ENCODE assay signal across 8 cellular contexts in genomic region chr1:226677121-226678020, GRCh38.
A peak's percentile ranks its signal among the peaks of the same experiment; 100 is the strongest.
DNase-seq lines count a peak whose midpoint lies in the region; ATAC-seq and TF ChIP-seq lines count a peak whose summit lies in the region.

No MANE protein-coding gene starts in this region.

- peaks cover 54% of the 10 kb centered on the region for H3K4me1 Mint-ChIP-seq in osteocyte (ENCODE audit: unreplicated experiment)

- H3K27ac ChIP-seq in AG04450 (ENCODE audit: low read depth, low read length) (peak overlapping the region; percentile 66), fibroblast of lung (ENCODE audit: insufficient read depth, low read length) (peak overlapping the region; percentile 52), urinary bladder (ENCODE audit: low read depth) (peak overlapping the region; percentile 62)

- peaks cover 35% of the 10 kb centered on the region for H3K4me1 ChIP-seq in fibroblast of lung (ENCODE audit: control insufficient read depth, extremely low read depth, insufficient read depth, low read length)
- no peaks in the 10 kb centered on the region for H3K4me1 ChIP-seq in urinary bladder (ENCODE audit: insufficient read depth)

- H3K36me3 Mint-ChIP-seq in osteocyte (ENCODE audit: unreplicated experiment), result no peaks in the 10 kb centered on the region

- H3K4me3 Mint-ChIP-seq in osteocyte (ENCODE audit: unreplicated experiment), result no peak overlapping the region

- peak overlapping the region; percentile 79 for H3K27ac Mint-ChIP-seq in osteocyte (ENCODE audit: unreplicated experiment)

- no peak overlapping the region for H3K4me3 ChIP-seq in AG04450 (ENCODE audit: low read depth, low read length)
- H3K4me3 ChIP-seq in fibroblast of lung (replicated peaks in 1 of 4; ENCODE audit: control extremely low read depth in 1 of 4, insufficient read depth in 1 of 4, low read depth in 3 of 4, low read length in 4 of 4), result no peak overlapping the region
- no peak overlapping the region for H3K4me3 ChIP-seq in urinary bladder (ENCODE audit: low read depth, low read length)

- H3K4me2 ChIP-seq in fibroblast of lung (ENCODE audit: extremely low read depth, insufficient read depth, low read length), result peak overlapping the region; percentile 56

- H3K27me3 ChIP-seq in AG04450 (ENCODE audit: control insufficient read depth, insufficient read depth, low read length), result peaks cover 3% of the 10 kb centered on the region
- H3K27me3 ChIP-seq in fibroblast of lung (ENCODE audit: control insufficient read depth, insufficient read depth, low read length), result no peaks in the 10 kb centered on the region

- WGBS in urinary bladder, result 48% methylated on average over 11 of the region's 11 CpGs

- no peaks in the 10 kb centered on the region for H3K79me2 ChIP-seq in fibroblast of lung (ENCODE audit: control insufficient read depth, insufficient read depth, low read length)

- no peak overlapping the region for H2AFZ ChIP-seq in fibroblast of lung (ENCODE audit: low read length)

- CTCF ChIA-PET in AG04450 (lab: Charles Lee), result no interaction called here

- no peaks in the 10 kb centered on the region for H3K36me3 ChIP-seq in fibroblast of lung (ENCODE audit: control insufficient read depth, insufficient read depth, low read length)
- no peaks in the 10 kb centered on the region for H3K36me3 ChIP-seq in urinary bladder (ENCODE audit: insufficient read depth)

- H3K9me3 ChIP-seq in AG04450 (ENCODE audit: control insufficient read depth, insufficient read depth, low read length) (no peaks in the 10 kb centered on the region), fibroblast of lung (ENCODE audit: control insufficient read depth, insufficient read depth, low read depth, low read length) (no peaks in the 10 kb centered on the region)

- DNase-seq in AG04450 (ENCODE audit: low read depth, low spot score), result no peak
- peak; percentile 84 for DNase-seq in NCI-H446 treated with DMSO at 0.1 percent for 48 hours (lab: John Stamatoyannopoulos, UW)
- peak; percentile 61 for DNase-seq in activated T-helper 1 cell treated with Interleukin-2 at 50 U/mL for 16 hours (ENCODE audit: low read depth)
- peak; percentile 67 to 84 for DNase-seq in fibroblast of lung (ENCODE audit: low read depth in 2 of 2)
- DNase-seq in osteocyte (ENCODE audit: extremely low spot score, unreplicated experiment), result no peak
- DNase-seq in inferior parietal cortex (ENCODE audit: extremely low spot score), result no peak

- no peaks in the 10 kb centered on the region for H3K27me3 Mint-ChIP-seq in osteocyte (ENCODE audit: unreplicated experiment)

- peak; percentile 39 for ATAC-seq in GM21447 (IDR thresholded peaks at IDR 0.05; ENCODE audit: unreplicated experiment)

- TF ChIP-seq CTCF in AG04450 (IDR thresholded peaks at IDR 0.05; ENCODE audit: low read depth, low read length) (no peak), fibroblast of lung (conservative IDR thresholded peaks at IDR 0.05 in 1 of 2, IDR thresholded peaks at IDR 0.05 in 1 of 2; ENCODE audit: low read depth in 1 of 2, low read length in 2 of 2) (no peak), osteocyte (IDR thresholded peaks at IDR 0.05) (no peak)

- no peaks in the 10 kb centered on the region for H3K9me3 Mint-ChIP-seq in osteocyte (ENCODE audit: unreplicated experiment)

- no peak overlapping the region for H3K9ac ChIP-seq in fibroblast of lung (ENCODE audit: insufficient read depth, low read length)

- POLR2A ChIA-PET in AG04450 (lab: Yijun Ruan, JAX), result interaction anchor here (0.6 kb wide), 1 partner anchor 13 kb away, joined by 3 read pairs; no protein-coding TSS in a partner anchor

- no peaks in the 10 kb centered on the region for H4K20me1 ChIP-seq in fibroblast of lung (ENCODE audit: control insufficient read depth, extremely low read depth, insufficient read depth, low read length)

Comparison
In these comparisons a context has a peak if more than half of its experiments do, and no peak if none do; other contexts are left out.
1. DNase-seq: peak in NCI-H446 treated with DMSO at 0.1 percent for 48 hours (single experiment), activated T-helper 1 cell treated with Interleukin-2 at 50 U/mL for 16 hours (single experiment) and fibroblast of lung (2 of 2); none in AG04450 (single experiment), osteocyte (single experiment) and inferior parietal cortex (single experiment).
2. Peak in every context shown above with its lines, with median percentiles within 50 percentile points of each other: H3K27ac ChIP-seq.